8 cellular contexts compared by ENCODE assay signal in the genomic region with DNA sequence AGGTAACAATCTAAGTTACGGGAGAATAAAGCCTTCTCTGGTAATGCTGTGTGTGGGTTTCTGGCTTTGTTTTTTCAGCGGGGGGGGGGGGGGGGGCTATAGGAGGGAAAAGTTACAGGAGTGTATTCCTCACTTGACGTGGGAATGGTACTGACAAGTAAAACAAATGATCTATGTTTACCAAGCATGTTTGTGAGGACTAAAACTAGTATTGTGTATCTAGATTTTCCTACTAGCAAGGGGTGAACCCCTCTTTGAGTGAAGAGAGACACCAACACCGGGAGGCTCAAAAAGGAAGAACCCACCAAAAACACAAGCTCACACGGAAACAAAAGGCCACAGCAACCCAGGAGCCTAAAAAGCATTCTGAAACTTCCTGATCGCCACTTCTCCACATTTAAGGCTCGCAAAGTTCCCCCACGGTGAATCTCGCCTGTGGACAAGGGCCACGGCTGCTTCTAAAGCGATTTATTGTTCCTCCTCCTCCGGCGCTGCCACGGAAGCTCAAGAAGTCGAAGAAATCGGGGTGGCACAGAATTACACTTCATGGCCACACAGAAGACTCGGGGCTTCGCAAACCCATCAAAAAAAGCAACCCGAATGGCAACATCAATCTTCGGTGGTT. TPM values are rescaled to one million over a fixed set of nuclear protein-coding genes. Genes with fewer than 3 reads are reported as not detected.
DNase-seq lines count a peak whose midpoint lies in the region; ATAC-seq and TF ChIP-seq lines count a peak whose summit lies in the region.

No MANE protein-coding gene starts in this region.

- peak; percentile 1 for DNase-seq in activated CD4-positive, CD25-positive, alpha-beta regulatory T cell treated with anti-CD3 and anti-CD28 coated beads, Interleukin-2, amount 50 U/mL, for 16 hours (ENCODE audit: low read depth, low spot score)
- peak in 1 of 3 donors; percentile 14 for DNase-seq in T-helper 17 cell
- peak; percentile 16 for DNase-seq in epithelial cell of esophagus (ENCODE audit: low read depth)
- peak in 1 of 2 donors; percentile 60 for DNase-seq in aorta

- no peaks in the 10 kb centered on the region for H3K36me3 ChIP-seq in muscle layer of colon (ENCODE audit: insufficient read depth, low read length)
- no peaks in the 10 kb centered on the region for H3K36me3 ChIP-seq in aorta (ENCODE audit: control insufficient read depth in 1 of 2, insufficient read depth in 2 of 2, low read length in 1 of 2)

- H3K4me1 ChIP-seq in muscle layer of colon (ENCODE audit: insufficient read depth, low read length) (peaks cover 25% of the 10 kb centered on the region), aorta (ENCODE audit: control insufficient read depth in 1 of 2, insufficient read depth in 2 of 2, low read length in 2 of 2) (no peaks in the 10 kb centered on the region)

- peak overlapping the region; percentile 97 for H3K27ac Mint-ChIP-seq in T-helper 17 cell

- peaks cover 27% of the 10 kb centered on the region for H3K4me1 Mint-ChIP-seq in T-helper 17 cell

- peak overlapping the region; percentile 99 for H3K9ac ChIP-seq in muscle layer of colon (ENCODE audit: low read length)

- no peaks in the 10 kb centered on the region for H3K27me3 Mint-ChIP-seq in T-helper 17 cell

- intact Hi-C loops in aorta (cut with DNase I) = no loop called here

- H3K27me3 ChIP-seq in muscle layer of colon (ENCODE audit: control insufficient read depth in 1 of 2, insufficient read depth in 2 of 2, low read length in 2 of 2) (no peaks in the 10 kb centered on the region), aorta (ENCODE audit: control insufficient read depth in 1 of 2, insufficient read depth in 2 of 2, low read length in 1 of 2) (no peaks in the 10 kb centered on the region)

- no peak for TF ChIP-seq CTCF in epithelial cell of esophagus (IDR thresholded peaks at IDR 0.05; ENCODE audit: insufficient read depth, low read depth, low read length, missing control alignments)

- H3K9me3 ChIP-seq in T-helper 17 cell (ENCODE audit: control insufficient read depth, low read length, poor library complexity, severe bottlenecking) (no peaks in the 10 kb centered on the region), muscle layer of colon (ENCODE audit: low read length) (no peaks in the 10 kb centered on the region), aorta (ENCODE audit: control insufficient read depth, low read length) (no peaks in the 10 kb centered on the region)

- peak overlapping the region; percentile 98 for H3K4me3 Mint-ChIP-seq in T-helper 17 cell

- 0% methylated on average over 19 to 20 of the region's 20 CpGs for WGBS in aorta, 2 donors

- no peaks in the 10 kb centered on the region for H3K36me3 Mint-ChIP-seq in T-helper 17 cell (ENCODE audit: low read depth)

- ATAC-seq in activated CD4-positive, CD25-positive, alpha-beta regulatory T cell treated with anti-CD3 and anti-CD28 coated beads, Interleukin-2, amount 50 U/mL, for 24 hours = no peak
- peak; percentile 2 for ATAC-seq in HG03439 (IDR thresholded peaks at IDR 0.05; ENCODE audit: unreplicated experiment)
- peak; percentile 17 for ATAC-seq in T-helper 17 cell
- peak; percentile 31 for ATAC-seq in aorta (ENCODE audit: low FRiP score)
- no peak for ATAC-seq in GM21717 (IDR thresholded peaks at IDR 0.05; ENCODE audit: unreplicated experiment)

- H3K27ac ChIP-seq in muscle layer of colon (ENCODE audit: low read depth, low read length) (peak overlapping the region; percentile 95), aorta (ENCODE audit: low read depth in 1 of 2, low read length in 2 of 2) (peak overlapping the region; percentile 70 to 93)

- peak overlapping the region; percentile 99 for H3K4me3 ChIP-seq in epithelial cell of esophagus (ENCODE audit: low read length)
- peak overlapping the region; percentile 78 to 88 for H3K4me3 ChIP-seq in muscle layer of colon (ENCODE audit: low read depth in 1 of 2, low read length in 2 of 2)
- H3K4me3 ChIP-seq in aorta (ENCODE audit: low read length in 2 of 2) = peak overlapping the region; percentile 66 to 78

RNA-seq across cellular contexts. Expression of a gene that starts 0.7 kb away (rescaled TPM):
- 100 to 1,000 TPM; 186 to 202 TPM for total RNA-seq in T-helper 17 cell
- total RNA-seq in aorta = 100 to 1,000 TPM; 105 to 120 TPM
- 10 to 100 TPM; 13.1 to 21.8 TPM for polyA plus RNA-seq in aorta

Comparison
In these comparisons a context has a peak if more than half of its experiments do, and no peak if none do; other contexts are left out.
1. ATAC-seq: peak in HG03439 (single experiment), T-helper 17 cell (single experiment) and aorta (single experiment); none in activated CD4-positive, CD25-positive, alpha-beta regulatory T cell treated with anti-CD3 and anti-CD28 coated beads, Interleukin-2, amount 50 U/mL, for 24 hours (0 of 2) and GM21717 (single experiment).
2. Peak in every context shown above with its lines, with median percentiles within 50 percentile points of each other: H3K4me3 ChIP-seq.